9 cellular contexts compared by ENCODE assay signal in genomic region chr18:20971886-20972267, GRCh38.
DNase-seq lines count a peak whose midpoint lies in the region; ATAC-seq, FAIRE-seq and TF ChIP-seq lines count a peak whose summit lies in the region.
"Had no signal": no experiment of that assay in that cellular context is flagged by ENCODE, and none has a peak within 500 bp of the region (broad histone marks: within the 10 kb centered on the region; RNA-seq: fewer than 3 reads in every experiment).

No MANE protein-coding gene starts in this region.

- CTCF ChIA-PET in WTC11 (lab: Charles Lee), result interaction anchor here (0.5 to 1.0 kb wide), 3 partner anchors 16 to 208 kb away, joined by 3 to 4 read pairs (median 3); no protein-coding TSS in a partner anchor

- no peaks in the 10 kb centered on the region for H3K4me1 ChIP-seq in kidney (ENCODE audit: control insufficient read depth in 1 of 2, insufficient read depth in 1 of 2, low read depth in 1 of 2, low read length in 2 of 2)

- DNase-seq in SKM-1 treated with dmso at 0.1 percent for 144 hours (lab: John Stamatoyannopoulos, UW; ENCODE audit: unreplicated experiment), result peak; percentile 10
- no peak for DNase-seq in SKM-1 (lab: John Stamatoyannopoulos, UW; ENCODE audit: unreplicated experiment)
- peak; percentile 18 for DNase-seq in HT1080 (ENCODE audit: low read depth)
- DNase-seq in WTC11 (ENCODE audit: low spot score), result no peak
- no peak for DNase-seq in kidney
- no peak for DNase-seq in DMS79 treated with DMSO at 0.1 percent for 48 hours (lab: John Stamatoyannopoulos, UW)
- no peak for DNase-seq in NCI-H128 (lab: John Stamatoyannopoulos, UW; ENCODE audit: unreplicated experiment)
- DNase-seq: activated T-cell treated with anti-CD3 and anti-CD28 coated beads, Interleukin-2, amount 50 U/mL, for 4 hours had no signal

- H3K4me3 Mint-ChIP-seq in WTC11, result no peak overlapping the region
- H3K4me3 Mint-ChIP-seq: activated T-cell treated with anti-CD3 and anti-CD28 coated beads, Interleukin-2, amount 50 U/mL, for 4 hours had no signal

- POLR2A ChIA-PET in WTC11 (lab: Charles Lee), result no interaction called here

- H3K27me3 Mint-ChIP-seq in WTC11 (ENCODE audit: low read depth), result no peaks in the 10 kb centered on the region

- no peak overlapping the region for H3K27ac ChIP-seq in kidney (ENCODE audit: low read depth in 2 of 2, low read length in 2 of 2)

- H3K9ac ChIP-seq in kidney (ENCODE audit: low read length in 2 of 2), result no peak overlapping the region

- peaks cover 8% of the 10 kb centered on the region for H3K36me3 Mint-ChIP-seq in WTC11

- TF ChIP-seq CTCF in WTC11 (IDR thresholded peaks at IDR 0.05), result no peak
- TF ChIP-seq CTCF in kidney (IDR thresholded peaks at IDR 0.05; ENCODE audit: borderline replicate concordance, extremely low read depth, insufficient read depth), result peak; percentile 21

- H3K9me3 ChIP-seq in kidney (ENCODE audit: control insufficient read depth in 1 of 2, low read length in 2 of 2), result no peaks in the 10 kb centered on the region

- H3K4me1 Mint-ChIP-seq in WTC11, result no peaks in the 10 kb centered on the region

- no peaks in the 10 kb centered on the region for H3K9me3 Mint-ChIP-seq in WTC11
- H3K9me3 Mint-ChIP-seq: activated T-cell treated with anti-CD3 and anti-CD28 coated beads, Interleukin-2, amount 50 U/mL, for 4 hours had no signal

- peak; percentile 64 for ATAC-seq in WTC11
- ATAC-seq in GM21447 (IDR thresholded peaks at IDR 0.05; ENCODE audit: unreplicated experiment), result no peak

- peaks cover 14% of the 10 kb centered on the region in 2 donors for H3K36me3 ChIP-seq in kidney (ENCODE audit: control insufficient read depth in 1 of 2, insufficient read depth in 2 of 2, low read length in 2 of 2)

- FAIRE-seq in kidney (lab: Jason Lieb, UNC), result no peak

- no peak overlapping the region for H3K27ac Mint-ChIP-seq in WTC11

- intact Hi-C loops in kidney (cut with DNase I), result no loop called here

- H3K4me3 ChIP-seq in kidney (ENCODE audit: low read length in 2 of 2), result no peak overlapping the region

TF ChIP-seq in WTC11, 78 proteins besides CTCF, POLR2A, EP300 and RAD21:
- no peak for TF ChIP-seq FOXP4 (CRISPR knock-in tag; IDR thresholded peaks at IDR 0.05)
- TF ChIP-seq, protein P1, sequence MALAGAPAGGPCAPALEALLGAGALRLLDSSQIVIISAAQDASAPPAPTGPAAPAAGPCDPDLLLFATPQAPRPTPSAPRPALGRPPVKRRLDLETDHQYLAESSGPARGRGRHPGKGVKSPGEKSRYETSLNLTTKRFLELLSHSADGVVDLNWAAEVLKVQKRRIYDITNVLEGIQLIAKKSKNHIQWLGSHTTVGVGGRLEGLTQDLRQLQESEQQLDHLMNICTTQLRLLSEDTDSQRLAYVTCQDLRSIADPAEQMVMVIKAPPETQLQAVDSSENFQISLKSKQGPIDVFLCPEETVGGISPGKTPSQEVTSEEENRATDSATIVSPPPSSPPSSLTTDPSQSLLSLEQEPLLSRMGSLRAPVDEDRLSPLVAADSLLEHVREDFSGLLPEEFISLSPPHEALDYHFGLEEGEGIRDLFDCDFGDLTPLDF (CRISPR knock-in tag; IDR thresholded peaks at IDR 0.05), result no peak
- TF ChIP-seq ZNF219 (CRISPR knock-in tag; IDR thresholded peaks at IDR 0.05; ENCODE audit: borderline replicate concordance), result no peak
- TF ChIP-seq, protein P2, sequence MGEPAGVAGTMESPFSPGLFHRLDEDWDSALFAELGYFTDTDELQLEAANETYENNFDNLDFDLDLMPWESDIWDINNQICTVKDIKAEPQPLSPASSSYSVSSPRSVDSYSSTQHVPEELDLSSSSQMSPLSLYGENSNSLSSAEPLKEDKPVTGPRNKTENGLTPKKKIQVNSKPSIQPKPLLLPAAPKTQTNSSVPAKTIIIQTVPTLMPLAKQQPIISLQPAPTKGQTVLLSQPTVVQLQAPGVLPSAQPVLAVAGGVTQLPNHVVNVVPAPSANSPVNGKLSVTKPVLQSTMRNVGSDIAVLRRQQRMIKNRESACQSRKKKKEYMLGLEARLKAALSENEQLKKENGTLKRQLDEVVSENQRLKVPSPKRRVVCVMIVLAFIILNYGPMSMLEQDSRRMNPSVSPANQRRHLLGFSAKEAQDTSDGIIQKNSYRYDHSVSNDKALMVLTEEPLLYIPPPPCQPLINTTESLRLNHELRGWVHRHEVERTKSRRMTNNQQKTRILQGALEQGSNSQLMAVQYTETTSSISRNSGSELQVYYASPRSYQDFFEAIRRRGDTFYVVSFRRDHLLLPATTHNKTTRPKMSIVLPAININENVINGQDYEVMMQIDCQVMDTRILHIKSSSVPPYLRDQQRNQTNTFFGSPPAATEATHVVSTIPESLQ (CRISPR knock-in tag; IDR thresholded peaks at IDR 0.05), result no peak
- TF ChIP-seq GTF2I (CRISPR knock-in tag; conservative IDR thresholded peaks at IDR 0.05), result no peak
- TF ChIP-seq IRF2 (CRISPR knock-in tag; IDR thresholded peaks at IDR 0.05; ENCODE audit: borderline replicate concordance, low read depth), result no peak
- TF ChIP-seq RELA (CRISPR knock-in tag; IDR thresholded peaks at IDR 0.05; ENCODE audit: borderline replicate concordance), result no peak
- TF ChIP-seq, protein P3, sequence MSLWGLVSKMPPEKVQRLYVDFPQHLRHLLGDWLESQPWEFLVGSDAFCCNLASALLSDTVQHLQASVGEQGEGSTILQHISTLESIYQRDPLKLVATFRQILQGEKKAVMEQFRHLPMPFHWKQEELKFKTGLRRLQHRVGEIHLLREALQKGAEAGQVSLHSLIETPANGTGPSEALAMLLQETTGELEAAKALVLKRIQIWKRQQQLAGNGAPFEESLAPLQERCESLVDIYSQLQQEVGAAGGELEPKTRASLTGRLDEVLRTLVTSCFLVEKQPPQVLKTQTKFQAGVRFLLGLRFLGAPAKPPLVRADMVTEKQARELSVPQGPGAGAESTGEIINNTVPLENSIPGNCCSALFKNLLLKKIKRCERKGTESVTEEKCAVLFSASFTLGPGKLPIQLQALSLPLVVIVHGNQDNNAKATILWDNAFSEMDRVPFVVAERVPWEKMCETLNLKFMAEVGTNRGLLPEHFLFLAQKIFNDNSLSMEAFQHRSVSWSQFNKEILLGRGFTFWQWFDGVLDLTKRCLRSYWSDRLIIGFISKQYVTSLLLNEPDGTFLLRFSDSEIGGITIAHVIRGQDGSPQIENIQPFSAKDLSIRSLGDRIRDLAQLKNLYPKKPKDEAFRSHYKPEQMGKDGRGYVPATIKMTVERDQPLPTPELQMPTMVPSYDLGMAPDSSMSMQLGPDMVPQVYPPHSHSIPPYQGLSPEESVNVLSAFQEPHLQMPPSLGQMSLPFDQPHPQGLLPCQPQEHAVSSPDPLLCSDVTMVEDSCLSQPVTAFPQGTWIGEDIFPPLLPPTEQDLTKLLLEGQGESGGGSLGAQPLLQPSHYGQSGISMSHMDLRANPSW (CRISPR knock-in tag; conservative IDR thresholded peaks at IDR 0.05; ENCODE audit: low read depth), result no peak
- TF ChIP-seq ZBTB21 (CRISPR knock-in tag; IDR thresholded peaks at IDR 0.05; ENCODE audit: borderline replicate concordance), result no peak
- TF ChIP-seq ELF4 (CRISPR knock-in tag; IDR thresholded peaks at IDR 0.05; ENCODE audit: low read depth), result no peak
- TF ChIP-seq, protein P4, sequence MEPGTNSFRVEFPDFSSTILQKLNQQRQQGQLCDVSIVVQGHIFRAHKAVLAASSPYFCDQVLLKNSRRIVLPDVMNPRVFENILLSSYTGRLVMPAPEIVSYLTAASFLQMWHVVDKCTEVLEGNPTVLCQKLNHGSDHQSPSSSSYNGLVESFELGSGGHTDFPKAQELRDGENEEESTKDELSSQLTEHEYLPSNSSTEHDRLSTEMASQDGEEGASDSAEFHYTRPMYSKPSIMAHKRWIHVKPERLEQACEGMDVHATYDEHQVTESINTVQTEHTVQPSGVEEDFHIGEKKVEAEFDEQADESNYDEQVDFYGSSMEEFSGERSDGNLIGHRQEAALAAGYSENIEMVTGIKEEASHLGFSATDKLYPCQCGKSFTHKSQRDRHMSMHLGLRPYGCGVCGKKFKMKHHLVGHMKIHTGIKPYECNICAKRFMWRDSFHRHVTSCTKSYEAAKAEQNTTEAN (CRISPR knock-in tag; IDR thresholded peaks at IDR 0.05), result no peak
TF ChIP-seq in WTC11: peak in this region for 0.

Comparison
In these comparisons a context has a peak if more than half of its experiments do, and no peak if none do; other contexts are left out.
1. DNase-seq: peak in SKM-1 treated with dmso at 0.1 percent for 144 hours (single experiment) and HT1080 (single experiment); none in SKM-1 (single experiment), WTC11 (single experiment), kidney (single experiment), DMS79 treated with DMSO at 0.1 percent for 48 hours (single experiment) and NCI-H128 (single experiment).